In genomic region chr2:96608459-96609455, GRCh38 we compare ENCODE assay signal across 11 cellular contexts. TPM values are rescaled to one million over a fixed set of nuclear protein-coding genes. Genes with fewer than 3 reads are reported as not detected.
A peak's percentile ranks its signal among the peaks of the same experiment; 100 is the strongest.
DNase-seq lines count a peak whose midpoint lies in the region; ATAC-seq and TF ChIP-seq lines count a peak whose summit lies in the region.
"Had no signal": no experiment of that assay in that cellular context is flagged by ENCODE, and none has a peak within 500 bp of the region (broad histone marks: within the 10 kb centered on the region; RNA-seq: fewer than 3 reads in every experiment).

No MANE protein-coding gene starts in this region.

- H3K9me3 Mint-ChIP-seq in MCF 10A (ENCODE audit: unreplicated experiment): no peaks in the 10 kb centered on the region
- H3K9me3 Mint-ChIP-seq in stimulated activated effector memory CD8-positive, alpha-beta T cell treated with anti-CD3 and anti-CD28 coated beads, Interleukin-12 subunit alpha, Interleukin-12 subunit beta, amount 100 ng/mL, for 72 hours: no peaks in the 10 kb centered on the region
- H3K9me3 Mint-ChIP-seq: activated naive CD8-positive, alpha-beta T cell treated with anti-CD3 and anti-CD28 coated beads for 36 hours had no signal

- H3K4me3 ChIP-seq in breast epithelium (no peak overlapping the region), Panc1 (ENCODE audit: low read depth in 2 of 2, low read length in 2 of 2) (no peak overlapping the region), fibroblast of mammary gland (ENCODE audit: control insufficient read depth, low read depth, low read length) (no peak overlapping the region)
- H3K4me3 ChIP-seq: BLaER1 had no signal

- no peak overlapping the region for H3K4me3 Mint-ChIP-seq in MCF 10A (ENCODE audit: unreplicated experiment)
- H3K4me3 Mint-ChIP-seq in stimulated activated effector memory CD8-positive, alpha-beta T cell treated with anti-CD3 and anti-CD28 coated beads, Interleukin-12 subunit alpha, Interleukin-12 subunit beta, amount 100 ng/mL, for 72 hours: no peak overlapping the region
- H3K4me3 Mint-ChIP-seq: activated naive CD8-positive, alpha-beta T cell treated with anti-CD3 and anti-CD28 coated beads for 36 hours had no signal

- POLR2A ChIA-PET in MCF 10A (lab: Yijun Ruan, JAX) (no interaction called here), Panc1 (lab: Charles Lee) (no interaction called here)

- ATAC-seq in Panc1 (peak; percentile 78), GM18870 (IDR thresholded peaks at IDR 0.05; ENCODE audit: unreplicated experiment) (no peak), GM21619 (IDR thresholded peaks at IDR 0.05; ENCODE audit: unreplicated experiment) (no peak), HG03469 (IDR thresholded peaks at IDR 0.05; ENCODE audit: unreplicated experiment) (no peak)
- no peak for ATAC-seq in stimulated activated effector memory CD8-positive, alpha-beta T cell treated with anti-CD3 and anti-CD28 coated beads, Interleukin-12 subunit alpha, Interleukin-12 subunit beta, amount 100 ng/mL, for 72 hours

- H3K36me3 Mint-ChIP-seq in MCF 10A (ENCODE audit: insufficient read depth, unreplicated experiment): peaks cover 89% of the 10 kb centered on the region
- H3K36me3 Mint-ChIP-seq in stimulated activated effector memory CD8-positive, alpha-beta T cell treated with anti-CD3 and anti-CD28 coated beads, Interleukin-12 subunit alpha, Interleukin-12 subunit beta, amount 100 ng/mL, for 72 hours: peaks cover 100% of the 10 kb centered on the region

- no peak for TF ChIP-seq POLR2A in breast epithelium (IDR thresholded peaks at IDR 0.05)

- H3K4me1 Mint-ChIP-seq in MCF 10A (ENCODE audit: insufficient read depth, unreplicated experiment): no peaks in the 10 kb centered on the region
- peaks cover 24% of the 10 kb centered on the region for H3K4me1 Mint-ChIP-seq in stimulated activated effector memory CD8-positive, alpha-beta T cell treated with anti-CD3 and anti-CD28 coated beads, Interleukin-12 subunit alpha, Interleukin-12 subunit beta, amount 100 ng/mL, for 72 hours
- H3K4me1 Mint-ChIP-seq: activated naive CD8-positive, alpha-beta T cell treated with anti-CD3 and anti-CD28 coated beads for 36 hours had no signal

- TF ChIP-seq CTCF in MCF 10A (IDR thresholded peaks at IDR 0.05; ENCODE audit: unreplicated experiment) (no peak), breast epithelium (IDR thresholded peaks at IDR 0.05) (no peak), Panc1 (IDR thresholded peaks at IDR 0.05) (no peak), fibroblast of mammary gland (conservative IDR thresholded peaks at IDR 0.05; ENCODE audit: control insufficient read depth, insufficient read depth, low read depth, low read length) (no peak)

- H3K4me1 ChIP-seq in breast epithelium (no peaks in the 10 kb centered on the region), Panc1 (ENCODE audit: control insufficient read depth, insufficient read depth, low read length) (no peaks in the 10 kb centered on the region)
- H3K4me1 ChIP-seq: BLaER1 had no signal

- CTCF ChIA-PET in MCF 10A (lab: Yijun Ruan, JAX): interaction anchor here (0.6 to 0.7 kb wide), 2 partner anchors 12 to 218 kb away, joined by 3 read pairs; no protein-coding TSS in a partner anchor
- CTCF ChIA-PET in Panc1 (lab: Charles Lee): interaction anchor here (0.6 kb wide), 2 partner anchors 136 to 208 kb away, joined by 3 to 4 read pairs; partner anchors contain the start of gene CNNM3

- peaks cover 33% of the 10 kb centered on the region for H3K36me3 ChIP-seq in breast epithelium
- peaks cover 35% of the 10 kb centered on the region for H3K36me3 ChIP-seq in Panc1 (ENCODE audit: control insufficient read depth, insufficient read depth, low read length)

- H3K9me3 ChIP-seq in breast epithelium (no peaks in the 10 kb centered on the region), Panc1 (ENCODE audit: control insufficient read depth, insufficient read depth, low read depth, low read length) (no peaks in the 10 kb centered on the region)
- H3K9me3 ChIP-seq: BLaER1 had no signal

- BruUV-seq in MCF 10A (replicated peaks; lab: Mats Ljungman, UMichigan): no TSS peak
- BruUV-seq in Panc1 (replicated peaks; lab: Mats Ljungman, UMichigan): no TSS peak

- H3K27ac ChIP-seq in breast epithelium (no peak overlapping the region), Panc1 (ENCODE audit: low read length) (no peak overlapping the region)
- H3K27ac ChIP-seq: BLaER1 had no signal

- intact Hi-C loops in MCF 10A (cut with micrococcal nuclease) (no loop called here), breast epithelium (cut with DNase I; ENCODE audit: low total_unique reads) (no loop called here), Panc1 (cut with micrococcal nuclease; ENCODE audit: unreplicated experiment) (no loop called here)

- no peak overlapping the region for H3K27ac Mint-ChIP-seq in MCF 10A (ENCODE audit: low read depth, unreplicated experiment)
- H3K27ac Mint-ChIP-seq in stimulated activated effector memory CD8-positive, alpha-beta T cell treated with anti-CD3 and anti-CD28 coated beads, Interleukin-12 subunit alpha, Interleukin-12 subunit beta, amount 100 ng/mL, for 72 hours: peak overlapping the region; percentile 76
- H3K27ac Mint-ChIP-seq: activated naive CD8-positive, alpha-beta T cell treated with anti-CD3 and anti-CD28 coated beads for 36 hours had no signal

- in situ Hi-C loops in Panc1 (cut with HindIII; ENCODE audit: low pct_unique_long_range_greater_than_20kb, low sequenced_read_pairs): no loop called here

- H3K27me3 ChIP-seq in breast epithelium (no peaks in the 10 kb centered on the region), Panc1 (ENCODE audit: control insufficient read depth, insufficient read depth, low read length) (no peaks in the 10 kb centered on the region)
- H3K27me3 ChIP-seq: BLaER1 had no signal

- peak; percentile 21 for DNase-seq in MCF 10A (ENCODE audit: unreplicated experiment)
- no peak for DNase-seq in breast epithelium (ENCODE audit: low spot score in 2 of 2)
- DNase-seq in Panc1 (ENCODE audit: low read depth, low spot score): peak; percentile 22
- peak; percentile 85 for DNase-seq in fibroblast of mammary gland (ENCODE audit: low read depth)
- no peak for DNase-seq in stimulated activated effector memory CD8-positive, alpha-beta T cell treated with anti-CD3 and anti-CD28 coated beads, Interleukin-12 subunit alpha, Interleukin-12 subunit beta, amount 100 ng/mL, for 72 hours (ENCODE audit: low spot score in 2 of 2)
- DNase-seq: activated naive CD8-positive, alpha-beta T cell treated with anti-CD3 and anti-CD28 coated beads for 36 hours had no signal

- no peaks in the 10 kb centered on the region for H3K27me3 Mint-ChIP-seq in MCF 10A (ENCODE audit: insufficient read depth, unreplicated experiment)
- H3K27me3 Mint-ChIP-seq: activated naive CD8-positive, alpha-beta T cell treated with anti-CD3 and anti-CD28 coated beads for 36 hours had no signal

RNA-seq across cellular contexts. Expression of gene KANSL3, which starts 29.4 kb away (rescaled TPM):
- total RNA-seq in MCF 10A (2022) (36.0 and 41.4 TPM in 2 replicates), breast epithelium (10 to 100 TPM; 44.2 to 64.1 (median 53.1) TPM), Panc1 (2021; ENCODE audit: unreplicated experiment) (50.3 TPM)
- 30.6 TPM for polyA plus RNA-seq in Panc1 (2012; ENCODE audit: insufficient read length)

RNA-seq across cellular contexts. Expression of gene FER1L5, which starts 33.8 kb away (rescaled TPM):
- not detected in 2 replicates for total RNA-seq in MCF 10A (2022)
- under 1 TPM in 2 of 3 donors, not detected in 1; 0.73 to 0.98 TPM for total RNA-seq in breast epithelium
- total RNA-seq in Panc1 (2021; ENCODE audit: unreplicated experiment): not detected
- polyA plus RNA-seq in Panc1 (2012; ENCODE audit: insufficient read length): 0.06 TPM
- total RNA-seq: activated naive CD8-positive, alpha-beta T cell treated with anti-CD3 and anti-CD28 coated beads for 36 hours; endothelial cell of umbilical vein had no signal
- polyA plus RNA-seq: endothelial cell of umbilical vein had no signal

Comparison
In these comparisons a context has a peak if more than half of its experiments do, and no peak if none do; other contexts are left out.
1. DNase-seq: peak in MCF 10A (single experiment), Panc1 (single experiment) and fibroblast of mammary gland (single experiment); none in breast epithelium (0 of 2) and stimulated activated effector memory CD8-positive, alpha-beta T cell treated with anti-CD3 and anti-CD28 coated beads, Interleukin-12 subunit alpha, Interleukin-12 subunit beta, amount 100 ng/mL, for 72 hours (0 of 2).